8 cellular contexts compared by ENCODE assay signal in the genomic region with DNA sequence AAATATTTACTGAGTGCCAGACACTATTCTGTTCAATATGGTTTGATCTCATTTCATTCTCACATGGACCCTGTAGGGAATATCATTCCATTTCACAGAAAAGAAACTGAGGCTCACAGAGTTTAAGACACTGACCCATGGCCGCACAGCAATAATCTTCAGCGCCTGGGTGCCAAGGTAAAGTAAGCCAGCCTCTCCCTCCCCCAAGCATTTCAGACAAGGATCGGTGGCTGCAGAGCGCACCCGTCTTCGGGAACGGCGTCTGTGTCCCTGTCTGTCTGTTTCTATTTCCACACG. TPM values are rescaled to one million over a fixed set of nuclear protein-coding genes. Genes with fewer than 3 reads are reported as not detected.
DNase-seq lines count a peak whose midpoint lies in the region; ATAC-seq, FAIRE-seq and TF ChIP-seq lines count a peak whose summit lies in the region.

No MANE protein-coding gene starts in this region.

- peaks cover 25% of the 10 kb centered on the region for H3K4me1 Mint-ChIP-seq in mesothelial cell of epicardium

- DNase-seq in bronchial epithelial cell (ENCODE audit: low read depth) (no peak), mesothelial cell of epicardium (ENCODE audit: low spot score in 2 of 2, unreplicated experiment in 2 of 2) (no peak), AML-193 (lab: John Stamatoyannopoulos, UW) (no peak), RPMI8226 (no peak), MV-4-11 (lab: John Stamatoyannopoulos, UW) (no peak)
- no peak for DNase-seq in stimulated activated CD4-positive, alpha-beta T cell treated with anti-CD3 and anti-CD28 coated beads, Interleukin-2, amount 100 ng/mL, for 48 hours

- no peak overlapping the region for H3K27ac ChIP-seq in ACC112 (ENCODE audit: low read depth, low read length)

- TF ChIP-seq CTCF in bronchial epithelial cell (IDR thresholded peaks at IDR 0.05; ENCODE audit: insufficient read depth, low read length, severe bottlenecking): no peak
- no peak for TF ChIP-seq CTCF in mesothelial cell of epicardium (IDR thresholded peaks at IDR 0.05; ENCODE audit: unreplicated experiment)

- H3K79me2 ChIP-seq in ACC112 (ENCODE audit: control insufficient read depth, insufficient read depth, low read length, unreplicated experiment): no peaks in the 10 kb centered on the region

- peaks cover 81% of the 10 kb centered on the region for H3K27me3 Mint-ChIP-seq in mesothelial cell of epicardium (ENCODE audit: low read depth)

- no peak overlapping the region for H3K27ac Mint-ChIP-seq in mesothelial cell of epicardium

- ATAC-seq in HG03520 (IDR thresholded peaks at IDR 0.05; ENCODE audit: unreplicated experiment): peak; percentile 2

- H3K9me3 Mint-ChIP-seq in mesothelial cell of epicardium: no peaks in the 10 kb centered on the region

- peak overlapping the region; percentile 82 for H3K4me3 ChIP-seq in ACC112 (ENCODE audit: low read depth, low read length)
- peak overlapping the region; percentile 46 for H3K4me3 ChIP-seq in bronchial epithelial cell (ENCODE audit: low read depth, low read length)

- peak overlapping the region; percentile 72 for H2AFZ ChIP-seq in ACC112 (ENCODE audit: low read length, unreplicated experiment)

- no peak for FAIRE-seq in bronchial epithelial cell (lab: Jason Lieb, UNC)

- no peaks in the 10 kb centered on the region for H3K36me3 Mint-ChIP-seq in mesothelial cell of epicardium

- H3K27me3 ChIP-seq in ACC112 (ENCODE audit: insufficient read depth, low read length) (peaks cover 23% of the 10 kb centered on the region; the same call in 1 of the 2 replicates), bronchial epithelial cell (ENCODE audit: control insufficient read depth, insufficient read depth, low read length) (peaks cover 16% of the 10 kb centered on the region)

- H3K4me1 ChIP-seq in ACC112 (ENCODE audit: control insufficient read depth, insufficient read depth, low read length, unreplicated experiment): peaks cover 17% of the 10 kb centered on the region

- H3K36me3 ChIP-seq in ACC112 (ENCODE audit: insufficient read depth, low read length): no peaks in the 10 kb centered on the region
- no peaks in the 10 kb centered on the region for H3K36me3 ChIP-seq in bronchial epithelial cell (ENCODE audit: control insufficient read depth, insufficient read depth, low read length)

- peak overlapping the region; percentile 66 for H3K4me3 Mint-ChIP-seq in mesothelial cell of epicardium

RNA-seq across cellular contexts. Expression of gene PDE4A, which starts 4.3 kb away (rescaled TPM):
- total RNA-seq in bronchial epithelial cell (0.13 and 0.26 TPM in 2 replicates), mesothelial cell of epicardium (2.9 to 3.1 TPM (median 3.0 TPM) in 3 replicates)

RNA-seq across cellular contexts. Expression of gene CDC37, which starts 12.7 kb away (rescaled TPM):
- total RNA-seq in bronchial epithelial cell (195 TPM in 2 replicates), mesothelial cell of epicardium (153 to 160 TPM (median 159 TPM) in 3 replicates)

RNA-seq across cellular contexts. Expression of gene TYK2, which starts 35.7 kb away (rescaled TPM):
- total RNA-seq in bronchial epithelial cell (36.1 and 45.8 TPM in 2 replicates), mesothelial cell of epicardium (142 to 148 TPM (median 146 TPM) in 3 replicates)
